ENCODE assay signal across 1 cellular context in the genomic region with DNA sequence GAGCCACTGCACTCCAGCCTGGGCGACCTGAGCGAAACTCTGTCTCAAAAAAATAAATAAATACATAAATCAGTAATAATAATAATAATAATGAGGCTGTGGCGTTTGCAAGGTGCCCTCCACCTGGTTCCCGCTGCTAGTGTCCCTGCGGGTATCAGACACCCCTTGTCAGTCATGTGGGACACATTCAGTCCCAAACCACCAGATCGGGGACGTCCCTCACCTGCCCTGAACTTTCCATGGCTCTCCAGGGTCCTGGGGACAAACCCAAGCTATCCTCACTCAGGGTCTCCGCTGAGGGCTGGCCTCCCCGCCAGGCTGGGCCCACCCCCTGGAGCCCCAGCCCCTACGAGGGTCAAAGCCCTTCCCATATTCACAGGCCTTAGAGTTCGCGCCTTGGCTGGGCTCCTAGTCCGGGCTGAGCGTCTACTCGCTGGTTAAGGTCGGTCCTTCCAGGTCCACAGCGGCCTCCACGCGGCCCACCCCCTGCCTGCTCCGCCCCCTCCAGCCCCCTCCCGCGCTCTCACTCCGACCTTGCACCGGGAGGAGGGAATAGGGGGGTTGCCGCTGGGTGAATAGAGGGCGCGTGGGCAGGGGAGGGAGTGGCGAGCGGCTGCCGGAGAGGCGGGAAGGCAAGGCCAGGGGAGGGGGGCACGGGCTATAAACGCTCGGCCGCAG.
A peak's percentile ranks its signal among the peaks of the same experiment; 100 is the strongest.
TF ChIP-seq lines count a peak whose summit lies in the region.

No MANE protein-coding gene starts in this region.

TF ChIP-seq in HEK293, 187 proteins besides CTCF, POLR2A, EP300 and RAD21:
- TF ChIP-seq ZNF335 (tag by site-specific recombination; conservative IDR thresholded peaks at IDR 0.05) (peak; percentile 39; the same call in 1 of the 2 replicates), GFI1B (tag by site-specific recombination; IDR thresholded peaks at IDR 0.05) (no peak), ZNF341 (tag by site-specific recombination; IDR thresholded peaks at IDR 0.05; ENCODE audit: low read depth) (peak; percentile 81), ZNF311 (tag by site-specific recombination; IDR thresholded peaks at IDR 0.05; ENCODE audit: borderline replicate concordance) (no peak), EGR2 (tag by site-specific recombination; IDR thresholded peaks at IDR 0.05; ENCODE audit: low read depth) (peak; percentile 56), ZNF571 (tag by site-specific recombination; IDR thresholded peaks at IDR 0.05) (no peak), WT1 (tag by site-specific recombination; IDR thresholded peaks at IDR 0.05) (no peak), ZFP37 (tag by site-specific recombination; IDR thresholded peaks at IDR 0.05) (no peak), ZNF366 (tag by site-specific recombination; conservative IDR thresholded peaks at IDR 0.05) (no peak), ZNF146 (tag by site-specific recombination; IDR thresholded peaks at IDR 0.05) (no peak), ZSCAN16 (tag by site-specific recombination; IDR thresholded peaks at IDR 0.05) (no peak), ZFHX2 (tag by site-specific recombination; conservative IDR thresholded peaks at IDR 0.05) (peak; percentile 81), ZNF24 (tag by site-specific recombination; IDR thresholded peaks at IDR 0.05) (no peak), ZBTB17 (tag by site-specific recombination; IDR thresholded peaks at IDR 0.05) (no peak), ZNF16 (tag by site-specific recombination; IDR thresholded peaks at IDR 0.05; ENCODE audit: low read depth) (peak; percentile 57; the same call in 1 of the 2 replicates), SP3 (tag by site-specific recombination; IDR thresholded peaks at IDR 0.05) (peak; percentile 40; the same call in 1 of the 2 replicates), SP2 (tag by site-specific recombination; IDR thresholded peaks at IDR 0.05) (peak; percentile 66)
- TF ChIP-seq, protein P1, sequence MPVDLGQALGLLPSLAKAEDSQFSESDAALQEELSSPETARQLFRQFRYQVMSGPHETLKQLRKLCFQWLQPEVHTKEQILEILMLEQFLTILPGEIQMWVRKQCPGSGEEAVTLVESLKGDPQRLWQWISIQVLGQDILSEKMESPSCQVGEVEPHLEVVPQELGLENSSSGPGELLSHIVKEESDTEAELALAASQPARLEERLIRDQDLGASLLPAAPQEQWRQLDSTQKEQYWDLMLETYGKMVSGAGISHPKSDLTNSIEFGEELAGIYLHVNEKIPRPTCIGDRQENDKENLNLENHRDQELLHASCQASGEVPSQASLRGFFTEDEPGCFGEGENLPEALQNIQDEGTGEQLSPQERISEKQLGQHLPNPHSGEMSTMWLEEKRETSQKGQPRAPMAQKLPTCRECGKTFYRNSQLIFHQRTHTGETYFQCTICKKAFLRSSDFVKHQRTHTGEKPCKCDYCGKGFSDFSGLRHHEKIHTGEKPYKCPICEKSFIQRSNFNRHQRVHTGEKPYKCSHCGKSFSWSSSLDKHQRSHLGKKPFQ (tag by site-specific recombination; IDR thresholded peaks at IDR 0.05), result no peak
- TF ChIP-seq, protein P2, sequence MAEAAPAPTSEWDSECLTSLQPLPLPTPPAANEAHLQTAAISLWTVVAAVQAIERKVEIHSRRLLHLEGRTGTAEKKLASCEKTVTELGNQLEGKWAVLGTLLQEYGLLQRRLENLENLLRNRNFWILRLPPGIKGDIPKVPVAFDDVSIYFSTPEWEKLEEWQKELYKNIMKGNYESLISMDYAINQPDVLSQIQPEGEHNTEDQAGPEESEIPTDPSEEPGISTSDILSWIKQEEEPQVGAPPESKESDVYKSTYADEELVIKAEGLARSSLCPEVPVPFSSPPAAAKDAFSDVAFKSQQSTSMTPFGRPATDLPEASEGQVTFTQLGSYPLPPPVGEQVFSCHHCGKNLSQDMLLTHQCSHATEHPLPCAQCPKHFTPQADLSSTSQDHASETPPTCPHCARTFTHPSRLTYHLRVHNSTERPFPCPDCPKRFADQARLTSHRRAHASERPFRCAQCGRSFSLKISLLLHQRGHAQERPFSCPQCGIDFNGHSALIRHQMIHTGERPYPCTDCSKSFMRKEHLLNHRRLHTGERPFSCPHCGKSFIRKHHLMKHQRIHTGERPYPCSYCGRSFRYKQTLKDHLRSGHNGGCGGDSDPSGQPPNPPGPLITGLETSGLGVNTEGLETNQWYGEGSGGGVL (tag by site-specific recombination; IDR thresholded peaks at IDR 0.05), result peak; percentile 87
- TF ChIP-seq, protein P3, sequence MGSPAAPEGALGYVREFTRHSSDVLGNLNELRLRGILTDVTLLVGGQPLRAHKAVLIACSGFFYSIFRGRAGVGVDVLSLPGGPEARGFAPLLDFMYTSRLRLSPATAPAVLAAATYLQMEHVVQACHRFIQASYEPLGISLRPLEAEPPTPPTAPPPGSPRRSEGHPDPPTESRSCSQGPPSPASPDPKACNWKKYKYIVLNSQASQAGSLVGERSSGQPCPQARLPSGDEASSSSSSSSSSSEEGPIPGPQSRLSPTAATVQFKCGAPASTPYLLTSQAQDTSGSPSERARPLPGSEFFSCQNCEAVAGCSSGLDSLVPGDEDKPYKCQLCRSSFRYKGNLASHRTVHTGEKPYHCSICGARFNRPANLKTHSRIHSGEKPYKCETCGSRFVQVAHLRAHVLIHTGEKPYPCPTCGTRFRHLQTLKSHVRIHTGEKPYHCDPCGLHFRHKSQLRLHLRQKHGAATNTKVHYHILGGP (tag by site-specific recombination; IDR thresholded peaks at IDR 0.05), result no peak
